8 cellular contexts compared by ENCODE assay signal in genomic region chr13:33285420-33286124, GRCh38. TPM values are rescaled to one million over a fixed set of nuclear protein-coding genes. Genes with fewer than 3 reads are reported as not detected.
DNase-seq lines count a peak whose midpoint lies in the region; ATAC-seq and TF ChIP-seq lines count a peak whose summit lies in the region.

Gene STARD13, minus strand, starts transcription at chr13:33285755. Its CDS starts 117 bp downstream, at chr13:33285638.

- in situ Hi-C loops in ACHN (cut with HindIII; ENCODE audit: low pct_ligation_motif_present, low pct_unique_long_range_greater_than_20kb, low sequenced_read_pairs): no loop called here

- ATAC-seq in HG02763 (IDR thresholded peaks at IDR 0.05; ENCODE audit: unreplicated experiment) (peak; percentile 71), left cardiac atrium (peak; percentile 97), omental fat pad (ENCODE audit: low FRiP score) (peak; percentile 88)

- DNase-seq in ACHN (peak; percentile 96), NCI-H226 (peak; percentile 85), anterior cingulate cortex (lab: John Stamatoyannopoulos, UW) (peak; percentile 28 to 96 (median 88)), left cardiac atrium (peak; percentile 95), omental fat pad (ENCODE audit: low spot score) (peak; percentile 91), KG1 (lab: John Stamatoyannopoulos, UW) (no peak)

- peak within 1 kb of the TSS; percentile 71 for H3K4me3 ChIP-seq in GM12875 (ENCODE audit: low read depth, low read length)

- TF ChIP-seq CTCF in GM12875 (IDR thresholded peaks at IDR 0.05; ENCODE audit: borderline replicate concordance, insufficient read depth, low read depth, low read length): peak; percentile 16; the same call in 1 of the 2 replicates
- no peak for TF ChIP-seq CTCF in omental fat pad (IDR thresholded peaks at IDR 0.05)

- intact Hi-C loops in left cardiac atrium (cut with DNase I): loop anchor here (5.0 to 10.0 kb wide), 2 partner anchors 61 to 257 kb away; no protein-coding TSS in a partner anchor

RNA-seq across cellular contexts. Expression of gene STARD13, which starts in this region (rescaled TPM):
- total RNA-seq in left cardiac atrium (10 to 100 TPM; 26.8 to 33.3 TPM), omental fat pad (10 to 100 TPM; 31.1 to 63.4 (median 38.9) TPM)
